ENCODE assay signal across 8 cellular contexts in the genomic region with DNA sequence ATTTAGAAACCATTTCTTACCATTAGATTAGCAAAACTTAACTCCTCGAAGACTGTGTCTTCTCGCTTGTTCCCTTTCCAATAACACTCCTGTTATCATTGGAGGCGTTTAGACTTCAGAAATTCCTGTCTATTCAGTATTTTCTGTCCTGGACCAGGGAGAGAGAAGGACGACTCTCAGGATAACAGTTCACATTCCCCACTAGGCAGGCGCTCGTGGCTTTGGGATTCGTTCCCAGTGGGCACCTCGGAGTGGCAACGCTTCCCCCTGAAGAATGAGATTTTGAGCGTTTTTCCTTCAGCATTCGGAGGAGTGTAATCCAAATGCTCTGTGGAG. TPM values are rescaled to one million over a fixed set of nuclear protein-coding genes. Genes with fewer than 3 reads are reported as not detected.
DNase-seq lines count a peak whose midpoint lies in the region; ATAC-seq and TF ChIP-seq lines count a peak whose summit lies in the region.

No MANE protein-coding gene starts in this region.

- peak in 1 of 8 donors; percentile 15 for ATAC-seq in heart right ventricle
- ATAC-seq in left cardiac atrium, result no peak

- peak overlapping the region; percentile 84 for H3K9ac ChIP-seq in iPS-15b (ENCODE audit: low read depth, low read length)
- peak overlapping the region; percentile 51 to 87 (median 75) for H3K9ac ChIP-seq in subcutaneous abdominal adipose tissue (ENCODE audit: low read length in 5 of 5)

- H3K27ac ChIP-seq in heart right ventricle, result peak overlapping the region in 9 of 10 donors; percentile 25 to 88 (median 71)
- peak overlapping the region; percentile 32; the same call in 1 of the 2 replicates for H3K27ac ChIP-seq in WERI-Rb-1
- H3K27ac ChIP-seq in subcutaneous abdominal adipose tissue (ENCODE audit: low read depth, low read length), result peak overlapping the region; percentile 34

- no peak for TF ChIP-seq CTCF in heart right ventricle (IDR thresholded peaks at IDR 0.05)
- no peak for TF ChIP-seq CTCF in WERI-Rb-1 (IDR thresholded peaks at IDR 0.05; ENCODE audit: low read depth, low read length)

- H3K4me1 ChIP-seq in heart right ventricle (peaks cover 0 to 31% (median 19%) of the 10 kb centered on the region in 9 donors), iPS-15b (ENCODE audit: control insufficient read depth, insufficient read depth, low read length) (no peaks in the 10 kb centered on the region), subcutaneous abdominal adipose tissue (ENCODE audit: control insufficient read depth in 5 of 5, insufficient read depth in 5 of 5, low read length in 5 of 5) (peaks cover 2 to 26% (median 18%) of the 10 kb centered on the region in 5 donors)

- DNase-seq in heart right ventricle, result no peak
- no peak for DNase-seq in left cardiac atrium
- DNase-seq in WERI-Rb-1, result no peak
- DNase-seq in HK-2 (ENCODE audit: unreplicated experiment), result no peak
- DNase-seq in central memory CD4-positive, alpha-beta T cell, result no peak
- no peak for DNase-seq in NCI-H1930 (lab: John Stamatoyannopoulos, UW)

- H3K9me3 ChIP-seq in heart right ventricle, result peaks cover 0 to 44% (median 23%) of the 10 kb centered on the region in 11 donors
- H3K9me3 ChIP-seq in WERI-Rb-1 (ENCODE audit: severe bottlenecking), result no peaks in the 10 kb centered on the region
- H3K9me3 ChIP-seq in iPS-15b (ENCODE audit: control insufficient read depth, insufficient read depth, low read length), result peaks cover 4% of the 10 kb centered on the region
- H3K9me3 ChIP-seq in subcutaneous abdominal adipose tissue (ENCODE audit: control insufficient read depth in 5 of 5, low read length in 5 of 5), result peaks cover 17 to 35% (median 30%) of the 10 kb centered on the region in 5 donors

- H3K27me3 ChIP-seq in heart right ventricle, result no peaks in the 10 kb centered on the region
- no peaks in the 10 kb centered on the region for H3K27me3 ChIP-seq in WERI-Rb-1 (ENCODE audit: insufficient read depth, low read depth, severe bottlenecking)
- H3K27me3 ChIP-seq in iPS-15b (ENCODE audit: control insufficient read depth, insufficient read depth, low read length), result no peaks in the 10 kb centered on the region
- H3K27me3 ChIP-seq in subcutaneous abdominal adipose tissue (ENCODE audit: control insufficient read depth in 5 of 5, insufficient read depth in 4 of 5, low read length in 5 of 5), result no peaks in the 10 kb centered on the region

- 0% methylated on average over 11 of the region's 11 CpGs for WGBS in heart right ventricle, 2 donors

- H3K4me3 ChIP-seq in heart right ventricle (peak overlapping the region; percentile 44 to 85 (median 73)), WERI-Rb-1 (ENCODE audit: low read depth, low read length) (peak overlapping the region; percentile 96), iPS-15b (ENCODE audit: low read depth, low read length) (peak overlapping the region; percentile 100), subcutaneous abdominal adipose tissue (ENCODE audit: low read depth in 1 of 5, low read length in 5 of 5) (peak overlapping the region; percentile 91 to 98 (median 94))

- intact Hi-C loops in heart right ventricle (cut with DNase I) (loop anchor here in 8 of 10 donors (1.0 to 10.0 kb wide), 19 partner anchors 17 to 192 kb away; partner anchors contain the start of genes ZNF224 (in 3 of the 8), ZNF226 (in 3 of the 8), ZNF235 (in 3 of the 8) and ZNF155 (in 2 of the 8)), left cardiac atrium (cut with DNase I) (loop anchor here in 1 of 2 donors (5.0 kb wide), 1 partner anchor 195 kb away; the partner anchor contains the start of gene ZNF235)

- H3K36me3 ChIP-seq in heart right ventricle, result peaks cover 0 to 41% (median 21%) of the 10 kb centered on the region in 9 donors
- peaks cover 18% of the 10 kb centered on the region for H3K36me3 ChIP-seq in WERI-Rb-1
- H3K36me3 ChIP-seq in iPS-15b (ENCODE audit: control insufficient read depth, insufficient read depth, low read length), result peaks cover 7% of the 10 kb centered on the region
- H3K36me3 ChIP-seq in subcutaneous abdominal adipose tissue (ENCODE audit: control insufficient read depth in 5 of 5, insufficient read depth in 5 of 5, low read length in 5 of 5), result peaks cover 10 to 16% (median 10%) of the 10 kb centered on the region in 5 donors

RNA-seq across cellular contexts. Expression of gene ZNF225, which starts 0.4 kb away (rescaled TPM):
- total RNA-seq in heart right ventricle (1 to 10 TPM; 2.3 to 5.0 (median 3.2) TPM), left cardiac atrium (1 to 10 TPM; 3.2 to 3.3 TPM)
- 1 to 10 TPM; 1.2 to 2.0 TPM for polyA plus RNA-seq in heart right ventricle

RNA-seq across cellular contexts. Expression of gene ZNF224, which starts 18.6 kb away (rescaled TPM):
- 10 to 100 TPM in 8 of 10 donors, 1 to 10 TPM in 2; 8.1 to 16.0 (median 13.3) TPM for total RNA-seq in heart right ventricle
- polyA plus RNA-seq in heart right ventricle, result 10 to 100 TPM in 1 of 2 donors, 1 to 10 TPM in 1; 5.1 to 27.8 TPM
- 10 to 100 TPM; 11.1 to 13.4 TPM for total RNA-seq in left cardiac atrium

RNA-seq across cellular contexts. Expression of gene ZNF234, which starts 28.6 kb away (rescaled TPM):
- total RNA-seq in heart right ventricle, result 10 to 100 TPM in 3 of 10 donors, 1 to 10 TPM in 7; 8.0 to 13.4 (median 9.0) TPM
- polyA plus RNA-seq in heart right ventricle, result 1 to 10 TPM; 2.2 to 6.4 TPM
- total RNA-seq in left cardiac atrium, result 1 to 10 TPM; 8.1 to 9.6 TPM

RNA-seq across cellular contexts. Expression of gene ZNF284, which starts 40.8 kb away (rescaled TPM):
- total RNA-seq in heart right ventricle (1 to 10 TPM; 1.2 to 2.6 (median 1.8) TPM), left cardiac atrium (1 to 10 TPM; 1.9 TPM)
- 1 to 10 TPM in 1 of 2 donors, under 1 TPM in 1; 0.65 to 1.8 TPM for polyA plus RNA-seq in heart right ventricle

RNA-seq across cellular contexts. Expression of gene ZNF226, which starts 52.1 kb away (rescaled TPM):
- total RNA-seq in heart right ventricle (10 to 100 TPM; 17.0 to 30.6 (median 22.6) TPM), left cardiac atrium (10 to 100 TPM; 14.9 to 17.8 TPM)
- polyA plus RNA-seq in heart right ventricle, result 10 to 100 TPM; 14.6 to 15.8 TPM
